ENCODE assay signal across 1 cellular context in genomic region chr5:7886849-7887460, GRCh38.
TF ChIP-seq lines count a peak whose summit lies in the region.

No MANE protein-coding gene starts in this region.

TF ChIP-seq in K562, 482 proteins besides CTCF, POLR2A, EP300 and RAD21:
- no peak for TF ChIP-seq ZNF232 (CRISPR knock-in tag; IDR thresholded peaks at IDR 0.05)
- TF ChIP-seq ZNF384 (IDR thresholded peaks at IDR 0.05; ENCODE audit: low read depth, low read length) = 0 out of 2 replicates have a peak, but pooled peaks have one; percentile 33
- TF ChIP-seq TFAM (CRISPR knock-in tag; conservative IDR thresholded peaks at IDR 0.05) = no peak
- no peak for TF ChIP-seq PPARD (CRISPR knock-in tag; IDR thresholded peaks at IDR 0.05)
- TF ChIP-seq MYBL2 (IDR thresholded peaks at IDR 0.05; ENCODE audit: low read depth) = peak; percentile 36; the same call in 1 of the 2 replicates
- TF ChIP-seq MYBL2 (CRISPR knock-in tag; IDR thresholded peaks at IDR 0.05; ENCODE audit: borderline replicate concordance) = no peak
- TF ChIP-seq ZNF518B (CRISPR knock-in tag; IDR thresholded peaks at IDR 0.05) = no peak
- TF ChIP-seq ZNF436 (CRISPR knock-in tag; IDR thresholded peaks at IDR 0.05) = no peak
- peak; percentile 41; the same call in 1 of the 2 replicates for TF ChIP-seq ELF1 (tag; IDR thresholded peaks at IDR 0.05)
- 0 out of 2 replicates have a peak, but pooled peaks have one; percentile 5 for TF ChIP-seq DEAF1 (CRISPR knock-in tag; IDR thresholded peaks at IDR 0.05)
TF ChIP-seq in K562: peak in this region for 4.
